ENCODE assay signal across 24 cellular contexts in the genomic region with DNA sequence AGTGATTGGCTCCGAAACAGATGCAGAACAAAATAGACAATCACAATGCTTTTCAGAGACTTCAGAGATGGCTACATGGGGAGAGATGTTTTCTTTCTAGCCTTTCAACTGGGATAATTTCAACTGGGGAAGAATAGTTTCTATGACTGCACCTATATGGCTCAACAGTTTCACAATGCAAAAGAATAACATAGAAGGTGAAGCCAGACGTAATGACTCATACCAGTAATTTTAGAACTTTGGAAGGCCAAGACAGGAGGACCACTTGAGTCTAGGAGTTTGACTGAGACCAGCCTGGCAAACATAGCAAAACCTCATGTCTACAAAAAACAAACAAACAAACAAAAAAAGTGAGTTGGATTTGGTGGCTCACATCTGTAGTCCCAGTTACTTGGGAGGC.
"Had no signal": no experiment of that assay in that cellular context is flagged by ENCODE, and none has a peak within 500 bp of the region (broad histone marks: within the 10 kb centered on the region; RNA-seq: fewer than 3 reads in every experiment).

No MANE protein-coding gene starts in this region.

- H3K36me3 Mint-ChIP-seq: memory B cell had no signal

- H3K4me3 ChIP-seq: coronary artery, dorsolateral prefrontal cortex, esophagus squamous epithelium, gastrocnemius medialis, heart right ventricle, left lung, lower lobe of right lung had no signal

- H3K36me3 ChIP-seq: esophagus squamous epithelium, gastrocnemius medialis, heart right ventricle, left lung, lower lobe of right lung had no signal

- H3K27me3 ChIP-seq: dorsolateral prefrontal cortex, esophagus squamous epithelium, gastrocnemius medialis, left lung had no signal

- H3K27ac ChIP-seq: coronary artery, dorsolateral prefrontal cortex, epithelial cell of prostate, esophagus squamous epithelium, gastrocnemius medialis, heart right ventricle, left lung, lower lobe of right lung had no signal

- H3K4me1 Mint-ChIP-seq: memory B cell had no signal

- H3K4me3 Mint-ChIP-seq: memory B cell; naive thymus-derived CD4-positive, alpha-beta T cell had no signal

- DNase-seq: dermis blood vessel endothelial cell; dorsolateral prefrontal cortex; effector CD4-positive, alpha-beta T cell; effector memory CD4-positive, alpha-beta T cell; erythroblast; esophagus squamous epithelium; foreskin fibroblast; foreskin melanocyte; gastrocnemius medialis; glutamatergic neuron; head of caudate nucleus; heart right ventricle; hippocampal formation; left cardiac atrium; left lung; left ventricle myocardium superior; lower lobe of right lung; mesendoderm; midbrain; naive thymus-derived CD4-positive, alpha-beta T cell had no signal

- ATAC-seq: esophagus mucosa; gastrocnemius medialis; heart right ventricle; left cardiac atrium; left lung; left ventricle myocardium superior; lower lobe of right lung; naive thymus-derived CD4-positive, alpha-beta T cell had no signal

- H3K27ac Mint-ChIP-seq: memory B cell; naive thymus-derived CD4-positive, alpha-beta T cell had no signal

- H3K4me1 ChIP-seq: esophagus squamous epithelium, gastrocnemius medialis, heart right ventricle, left lung, lower lobe of right lung had no signal

- H3K9me3 ChIP-seq: esophagus squamous epithelium, gastrocnemius medialis, left lung, lower lobe of right lung had no signal
